Comparison of ENCODE assay signal across 14 cellular contexts in genomic region chr12:75960086-75960910, GRCh38.
A peak's percentile ranks its signal among the peaks of the same experiment; 100 is the strongest.
DNase-seq lines count a peak whose midpoint lies in the region.
"Had no signal": no experiment of that assay in that cellular context is flagged by ENCODE, and none has a peak within 500 bp of the region (broad histone marks: within the 10 kb centered on the region; RNA-seq: fewer than 3 reads in every experiment).

No MANE protein-coding gene starts in this region.

- no peaks in the 10 kb centered on the region for H3K36me3 ChIP-seq in H7 (replicated peaks; ENCODE audit: control insufficient read depth, insufficient read depth, low read length)
- H3K36me3 ChIP-seq in iPS-20b (ENCODE audit: insufficient read depth, low read depth, low read length), result no peaks in the 10 kb centered on the region
- H3K36me3 ChIP-seq: SJSA1, thoracic aorta had no signal

- H3K27me3 ChIP-seq in H7 (ENCODE audit: control insufficient read depth, insufficient read depth, low read length) (no peaks in the 10 kb centered on the region), iPS-20b (ENCODE audit: insufficient read depth, low read length) (no peaks in the 10 kb centered on the region)
- H3K27me3 ChIP-seq: SJSA1 had no signal

- H3K27ac ChIP-seq in iPS-20b (ENCODE audit: low read length), result no peak overlapping the region
- H3K27ac ChIP-seq: C4-2B, SJSA1, thoracic aorta had no signal

- peaks cover 25% of the 10 kb centered on the region for H3K4me1 ChIP-seq in iPS-20b (ENCODE audit: insufficient read depth, low read length)

- no peaks in the 10 kb centered on the region for H3K9me3 ChIP-seq in iPS-20b (ENCODE audit: insufficient read depth, low read depth, low read length)
- H3K9me3 ChIP-seq: SJSA1, thoracic aorta had no signal

- H3K4me3 ChIP-seq in H7 (ENCODE audit: insufficient read depth, low read depth, low read length) (no peak overlapping the region), iPS-20b (ENCODE audit: low read length) (peak overlapping the region; percentile 29; the same call in 1 of the 2 replicates)
- H3K4me3 ChIP-seq: SJSA1, thoracic aorta had no signal

- no peak overlapping the region for H3K9ac ChIP-seq in iPS-20b (ENCODE audit: low read depth, low read length)

- DNase-seq in DMS79 (lab: John Stamatoyannopoulos, UW), result peak; percentile 11
- DNase-seq in H7, result peak; percentile 51
- peak; percentile 10 for DNase-seq in NCI-H2107 (lab: John Stamatoyannopoulos, UW)
- DNase-seq in superior temporal gyrus (ENCODE audit: extremely low spot score), result no peak
- DNase-seq in NCI-H1436 (lab: John Stamatoyannopoulos, UW), result no peak
- no peak for DNase-seq in activated naive CD4-positive, alpha-beta T cell treated with anti-CD3 and anti-CD28 coated beads, Interleukin-2, amount 50 U/mL, for 16 hours
- DNase-seq in effector CD4-positive, alpha-beta T cell, result no peak
- DNase-seq: activated T-cell treated with anti-CD3 and anti-CD28 coated beads for 4 hours; effector CD8-positive, alpha-beta T cell; kidney glomerular epithelial cell had no signal

Comparison
In these comparisons a context has a peak if more than half of its experiments do, and no peak if none do; other contexts are left out.
1. DNase-seq: peak in DMS79 (single experiment), H7 (single experiment) and NCI-H2107 (single experiment); none in superior temporal gyrus (single experiment), NCI-H1436 (single experiment), activated naive CD4-positive, alpha-beta T cell treated with anti-CD3 and anti-CD28 coated beads, Interleukin-2, amount 50 U/mL, for 16 hours (single experiment) and effector CD4-positive, alpha-beta T cell (single experiment).